In the genomic region with DNA sequence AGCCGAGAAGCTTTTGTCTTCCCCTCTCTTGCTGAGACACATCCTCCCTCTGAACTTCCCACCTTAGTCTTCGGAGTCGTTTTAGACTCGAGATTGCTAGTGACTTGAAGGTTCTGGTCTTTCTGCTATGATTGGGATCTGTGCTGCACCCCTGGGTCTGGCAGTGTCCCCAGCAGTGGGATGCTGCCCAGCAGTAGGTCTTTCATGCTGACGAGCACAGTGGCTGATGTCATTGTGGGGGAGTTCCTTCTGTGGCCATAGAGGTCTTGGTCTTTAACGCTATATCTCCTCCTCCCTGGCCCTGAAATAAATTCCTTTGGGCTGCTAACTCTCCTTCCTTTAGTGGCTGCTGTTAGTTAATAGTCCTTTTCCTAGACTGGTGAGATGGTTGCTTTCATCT, we compare ENCODE assay signal across 1 cellular context.
TF ChIP-seq lines count a peak whose summit lies in the region.

No MANE protein-coding gene starts in this region.

TF ChIP-seq in IMR-90, 13 proteins besides CTCF, POLR2A, EP300 and RAD21:
- TF ChIP-seq, protein P1, sequence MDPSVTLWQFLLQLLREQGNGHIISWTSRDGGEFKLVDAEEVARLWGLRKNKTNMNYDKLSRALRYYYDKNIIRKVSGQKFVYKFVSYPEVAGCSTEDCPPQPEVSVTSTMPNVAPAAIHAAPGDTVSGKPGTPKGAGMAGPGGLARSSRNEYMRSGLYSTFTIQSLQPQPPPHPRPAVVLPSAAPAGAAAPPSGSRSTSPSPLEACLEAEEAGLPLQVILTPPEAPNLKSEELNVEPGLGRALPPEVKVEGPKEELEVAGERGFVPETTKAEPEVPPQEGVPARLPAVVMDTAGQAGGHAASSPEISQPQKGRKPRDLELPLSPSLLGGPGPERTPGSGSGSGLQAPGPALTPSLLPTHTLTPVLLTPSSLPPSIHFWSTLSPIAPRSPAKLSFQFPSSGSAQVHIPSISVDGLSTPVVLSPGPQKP (IDR thresholded peaks at IDR 0.05; ENCODE audit: borderline replicate concordance, low read depth, low read length), result no peak
- no peak for TF ChIP-seq MAZ (IDR thresholded peaks at IDR 0.05; ENCODE audit: borderline replicate concordance, low read depth, low read length)
- TF ChIP-seq MAFK (IDR thresholded peaks at IDR 0.05; ENCODE audit: low read depth, low read length), result no peak
- TF ChIP-seq FOS (IDR thresholded peaks at IDR 0.05; ENCODE audit: low read depth, low read length), result no peak
- TF ChIP-seq MXI1 (IDR thresholded peaks at IDR 0.05; ENCODE audit: borderline replicate concordance, low read depth, low read length), result no peak
- TF ChIP-seq BHLHE40 (IDR thresholded peaks at IDR 0.05; ENCODE audit: low read depth, low read length), result no peak
- TF ChIP-seq RCOR1 (IDR thresholded peaks at IDR 0.05; ENCODE audit: insufficient replicate concordance, low read length), result no peak
- TF ChIP-seq, protein P2, sequence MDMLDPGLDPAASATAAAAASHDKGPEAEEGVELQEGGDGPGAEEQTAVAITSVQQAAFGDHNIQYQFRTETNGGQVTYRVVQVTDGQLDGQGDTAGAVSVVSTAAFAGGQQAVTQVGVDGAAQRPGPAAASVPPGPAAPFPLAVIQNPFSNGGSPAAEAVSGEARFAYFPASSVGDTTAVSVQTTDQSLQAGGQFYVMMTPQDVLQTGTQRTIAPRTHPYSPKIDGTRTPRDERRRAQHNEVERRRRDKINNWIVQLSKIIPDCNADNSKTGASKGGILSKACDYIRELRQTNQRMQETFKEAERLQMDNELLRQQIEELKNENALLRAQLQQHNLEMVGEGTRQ (IDR thresholded peaks at IDR 0.05; ENCODE audit: low read depth, low read length), result no peak
- TF ChIP-seq SMC3 (IDR thresholded peaks at IDR 0.05; ENCODE audit: low read depth, low read length), result no peak
- no peak for TF ChIP-seq NFE2L2 (IDR thresholded peaks at IDR 0.05; ENCODE audit: low read depth, low read length)
- TF ChIP-seq CEBPB (IDR thresholded peaks at IDR 0.05; ENCODE audit: low read depth, low read length), result no peak
- TF ChIP-seq CHD1 (IDR thresholded peaks at IDR 0.05; ENCODE audit: low read depth, low read length), result no peak
- TF ChIP-seq RFX5 (IDR thresholded peaks at IDR 0.05; ENCODE audit: low read depth, low read length), result no peak
